ENCODE assay signal across 26 cellular contexts in the genomic region with DNA sequence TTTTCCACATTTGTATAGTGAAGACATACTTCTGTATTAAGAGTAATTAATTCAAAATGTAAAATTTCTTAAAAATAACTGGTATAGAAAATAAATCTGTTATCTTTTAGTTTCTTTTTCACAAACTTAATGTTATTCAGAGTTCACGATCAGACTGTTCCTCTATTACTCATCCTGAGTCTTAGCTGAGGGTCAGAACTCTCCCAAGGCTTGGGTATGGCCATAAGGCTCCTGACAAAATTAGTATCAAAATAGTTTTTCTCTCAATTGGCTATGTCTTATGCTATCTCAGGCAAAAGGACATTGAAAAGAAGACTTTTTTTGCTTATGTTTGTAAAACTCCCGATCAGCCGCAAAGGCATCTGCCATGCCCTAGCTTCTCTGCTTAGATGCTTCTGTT.
"Had no signal": no experiment of that assay in that cellular context is flagged by ENCODE, and none has a peak within 500 bp of the region (broad histone marks: within the 10 kb centered on the region; RNA-seq: fewer than 3 reads in every experiment).

No MANE protein-coding gene starts in this region.

- H3K36me3 Mint-ChIP-seq: activated CD8-positive, alpha-beta memory T cell treated with anti-CD3 and anti-CD28 coated beads, Interleukin-2, amount 10 ng/mL, durations not matched to agents 7 days and 5 days; naive B cell; stimulated activated memory B cell treated with anti-CD40 and anti-IgM and Interleukin-4, amounts not matched to agents 10 μg/mL and 1 μg/mL and 100 μg/mL, for 72 hours; type B pancreatic cell had no signal

- H3K27ac Mint-ChIP-seq: activated B cell treated with CpG ODN at 0.5 μM for 24 hours; activated CD8-positive, alpha-beta memory T cell treated with anti-CD3 and anti-CD28 coated beads, Interleukin-2, amount 10 ng/mL, durations not matched to agents 7 days and 5 days; activated CD8-positive, alpha-beta T cell treated with anti-CD3 and anti-CD28 coated beads, Interleukin-2, amount 10 ng/mL, durations not matched to agents 7 days and 5 days; activated naive CD4-positive, alpha-beta T cell treated with anti-CD3 and anti-CD28 coated beads, Interleukin-2, amount 50 U/mL, for 24 hours; activated naive CD8-positive, alpha-beta T cell treated with anti-CD3 and anti-CD28 coated beads, Interleukin-2, amount 50 U/mL, for 24 hours; activated T-helper 2 cell treated with anti-CD3 and anti-CD28 coated beads, Interferon-gamma antibody, Interleukin-2, Interleukin-4, amounts not matched to agents 10 μg/mL and 5 μg/mL and 100 μg/mL, durations not matched to agents 14 hours and 24 hours and 36 hours; mesothelial cell of epicardium; naive B cell; nephron progenitor cell; stimulated activated memory B cell treated with anti-CD40 and anti-IgM and Interleukin-4, amounts not matched to agents 10 μg/mL and 1 μg/mL and 100 μg/mL, for 72 hours; stimulated activated naive CD8-positive, alpha-beta T cell treated with anti-CD3 and anti-CD28 coated beads, Interleukin-15, amount 100 ng/mL, for 72 hours; type B pancreatic cell had no signal

- H3K27me3 Mint-ChIP-seq: activated B cell treated with CpG ODN at 0.5 μM for 24 hours; activated CD8-positive, alpha-beta memory T cell treated with anti-CD3 and anti-CD28 coated beads, Interleukin-2, amount 10 ng/mL, durations not matched to agents 7 days and 5 days; activated naive CD4-positive, alpha-beta T cell treated with anti-CD3 and anti-CD28 coated beads, Interleukin-2, amount 50 U/mL, for 24 hours; activated naive CD8-positive, alpha-beta T cell treated with anti-CD3 and anti-CD28 coated beads, Interleukin-2, amount 50 U/mL, for 24 hours; naive B cell; stimulated activated memory B cell treated with anti-CD40 and anti-IgM and Interleukin-4, amounts not matched to agents 10 μg/mL and 1 μg/mL and 100 μg/mL, for 72 hours; stimulated activated naive CD8-positive, alpha-beta T cell treated with anti-CD3 and anti-CD28 coated beads, Interleukin-15, amount 100 ng/mL, for 72 hours; type B pancreatic cell had no signal

- DNase-seq: activated B cell treated with CpG ODN at 0.5 μM for 24 hours; activated CD8-positive, alpha-beta memory T cell treated with anti-CD3 and anti-CD28 coated beads, Interleukin-2, amount 10 ng/mL, durations not matched to agents 7 days and 5 days; activated CD8-positive, alpha-beta T cell treated with anti-CD3 and anti-CD28 coated beads, Interleukin-2, amount 10 ng/mL, durations not matched to agents 7 days and 5 days; activated naive CD8-positive, alpha-beta T cell treated with anti-CD3 and anti-CD28 coated beads, Interleukin-2, amount 50 U/mL, for 24 hours; activated T-cell treated with anti-CD3 and anti-CD28 coated beads, Interleukin-2, amount 50 U/mL, for 48 hours; amygdala; gastrocnemius medialis; glutamatergic neuron; left colon; naive B cell; nephron progenitor cell; pancreas; retina; small intestine; stimulated activated CD4-positive, alpha-beta T cell treated with anti-CD3 and anti-CD28 coated beads, Interleukin-4, amount 100 ng/mL, for 24 hours; stimulated activated CD8-positive, alpha-beta memory T cell treated with anti-CD3 and anti-CD28 coated beads, Interleukin-4, amount 100 ng/mL, for 48 hours; stimulated activated naive CD8-positive, alpha-beta T cell treated with anti-CD3 and anti-CD28 coated beads, Interleukin-15, amount 100 ng/mL, for 72 hours; substantia nigra; T-helper 2 cell had no signal

- H3K4me3 Mint-ChIP-seq: activated B cell treated with CpG ODN at 0.5 μM for 24 hours; activated CD8-positive, alpha-beta memory T cell treated with anti-CD3 and anti-CD28 coated beads, Interleukin-2, amount 10 ng/mL, durations not matched to agents 7 days and 5 days; activated CD8-positive, alpha-beta T cell treated with anti-CD3 and anti-CD28 coated beads, Interleukin-2, amount 10 ng/mL, durations not matched to agents 7 days and 5 days; activated naive CD4-positive, alpha-beta T cell treated with anti-CD3 and anti-CD28 coated beads, Interleukin-2, amount 50 U/mL, for 24 hours; activated naive CD8-positive, alpha-beta T cell treated with anti-CD3 and anti-CD28 coated beads, Interleukin-2, amount 50 U/mL, for 24 hours; mesothelial cell of epicardium; naive B cell; nephron progenitor cell; stimulated activated memory B cell treated with anti-CD40 and anti-IgM and Interleukin-4, amounts not matched to agents 10 μg/mL and 1 μg/mL and 100 μg/mL, for 72 hours; stimulated activated naive CD8-positive, alpha-beta T cell treated with anti-CD3 and anti-CD28 coated beads, Interleukin-15, amount 100 ng/mL, for 72 hours; type B pancreatic cell had no signal

- H3K9me3 Mint-ChIP-seq: activated B cell treated with CpG ODN at 0.5 μM for 24 hours; activated naive CD4-positive, alpha-beta T cell treated with anti-CD3 and anti-CD28 coated beads, Interleukin-2, amount 50 U/mL, for 24 hours; activated naive CD8-positive, alpha-beta T cell treated with anti-CD3 and anti-CD28 coated beads, Interleukin-2, amount 50 U/mL, for 24 hours; nephron progenitor cell; stimulated activated memory B cell treated with anti-CD40 and anti-IgM and Interleukin-4, amounts not matched to agents 10 μg/mL and 1 μg/mL and 100 μg/mL, for 72 hours; stimulated activated naive CD8-positive, alpha-beta T cell treated with anti-CD3 and anti-CD28 coated beads, Interleukin-15, amount 100 ng/mL, for 72 hours had no signal

- H3K4me1 Mint-ChIP-seq: activated CD8-positive, alpha-beta memory T cell treated with anti-CD3 and anti-CD28 coated beads, Interleukin-2, amount 10 ng/mL, durations not matched to agents 7 days and 5 days; activated naive CD4-positive, alpha-beta T cell treated with anti-CD3 and anti-CD28 coated beads, Interleukin-2, amount 50 U/mL, for 24 hours; activated naive CD8-positive, alpha-beta T cell treated with anti-CD3 and anti-CD28 coated beads, Interleukin-2, amount 50 U/mL, for 24 hours; naive B cell; stimulated activated naive CD8-positive, alpha-beta T cell treated with anti-CD3 and anti-CD28 coated beads, Interleukin-15, amount 100 ng/mL, for 72 hours had no signal

- ATAC-seq: activated CD8-positive, alpha-beta memory T cell treated with anti-CD3 and anti-CD28 coated beads, Interleukin-2, amount 10 ng/mL, durations not matched to agents 7 days and 5 days; activated CD8-positive, alpha-beta T cell treated with anti-CD3 and anti-CD28 coated beads, Interleukin-2, amount 10 ng/mL, durations not matched to agents 7 days and 5 days; activated naive CD8-positive, alpha-beta T cell treated with anti-CD3 and anti-CD28 coated beads, Interleukin-2, amount 50 U/mL, for 24 hours; esophagus mucosa; gastrocnemius medialis; left colon; pancreas; sciatic nerve; stimulated activated memory B cell treated with anti-CD40 and anti-IgM and Interleukin-4, amounts not matched to agents 10 μg/mL and 1 μg/mL and 100 μg/mL, for 72 hours; stimulated activated naive CD8-positive, alpha-beta T cell treated with anti-CD3 and anti-CD28 coated beads, Interleukin-15, amount 100 ng/mL, for 72 hours had no signal
